ENCODE assay signal across 9 cellular contexts in genomic region chr9:111957856-111958631, GRCh38.
DNase-seq lines count a peak whose midpoint lies in the region; ATAC-seq and TF ChIP-seq lines count a peak whose summit lies in the region.
"Had no signal": no experiment of that assay in that cellular context is flagged by ENCODE, and none has a peak within 500 bp of the region (broad histone marks: within the 10 kb centered on the region; RNA-seq: fewer than 3 reads in every experiment).

No MANE protein-coding gene starts in this region.

- peaks cover 17% of the 10 kb centered on the region for H3K4me1 Mint-ChIP-seq in CD8-positive, alpha-beta T cell (ENCODE audit: low read depth)

- H3K27ac Mint-ChIP-seq in CD8-positive, alpha-beta T cell, result peak overlapping the region; percentile 24

- CTCF ChIA-PET in CD8-positive, alpha-beta T cell (lab: Charles Lee), result interaction anchor here (1.3 kb wide), 1 partner anchor 9 kb away, joined by 3 read pairs; no protein-coding TSS in a partner anchor

- TF ChIP-seq CTCF in CD8-positive, alpha-beta T cell (IDR thresholded peaks at IDR 0.05), result no peak
- no peak for TF ChIP-seq CTCF in left lung (IDR thresholded peaks at IDR 0.05)
- no peak for TF ChIP-seq CTCF in upper lobe of right lung (IDR thresholded peaks at IDR 0.05)

- peak; percentile 57 for ATAC-seq in CD8-positive, alpha-beta T cell
- ATAC-seq in GM21723 (IDR thresholded peaks at IDR 0.05; ENCODE audit: unreplicated experiment), result peak; percentile 52
- ATAC-seq in left lung, result peak; percentile 79
- peak; percentile 75 for ATAC-seq in upper lobe of right lung
- ATAC-seq in GM19397 (IDR thresholded peaks at IDR 0.05; ENCODE audit: unreplicated experiment), result no peak

- POLR2A ChIA-PET in CD8-positive, alpha-beta T cell (lab: Charles Lee), result no interaction called here

- H3K27me3 ChIP-seq in CD8-positive, alpha-beta T cell (ENCODE audit: insufficient read depth, low read length), result no peaks in the 10 kb centered on the region
- no peaks in the 10 kb centered on the region for H3K27me3 ChIP-seq in left lung
- H3K27me3 ChIP-seq in upper lobe of right lung, result no peaks in the 10 kb centered on the region

- H3K36me3 ChIP-seq in CD8-positive, alpha-beta T cell (ENCODE audit: insufficient read depth, low read length), result no peaks in the 10 kb centered on the region
- no peaks in the 10 kb centered on the region for H3K36me3 ChIP-seq in left lung
- no peaks in the 10 kb centered on the region for H3K36me3 ChIP-seq in upper lobe of right lung

- no peaks in the 10 kb centered on the region for H3K4me1 ChIP-seq in CD8-positive, alpha-beta T cell (ENCODE audit: insufficient read depth, low read length)
- H3K4me1 ChIP-seq in left lung, result peaks cover 0 to 38% of the 10 kb centered on the region in 2 donors
- H3K4me1 ChIP-seq in upper lobe of right lung, result peaks cover 14% of the 10 kb centered on the region

- intact Hi-C loops in CD8-positive, alpha-beta T cell (cut with DNase I, micrococcal nuclease), result no loop called here
- intact Hi-C loops in left lung (cut with DNase I), result no loop called here
- intact Hi-C loops in upper lobe of right lung (cut with DNase I), result no loop called here

- no peaks in the 10 kb centered on the region for H3K27me3 Mint-ChIP-seq in CD8-positive, alpha-beta T cell (ENCODE audit: low read depth)

- H3K27ac ChIP-seq in CD8-positive, alpha-beta T cell (ENCODE audit: low read depth, low read length), result no peak overlapping the region
- H3K27ac ChIP-seq in left lung (peak overlapping the region in 1 of 2 donors; percentile 76), upper lobe of right lung (peak overlapping the region; percentile 39)
- H3K27ac ChIP-seq: KMS-11 had no signal

- H3K36me3 Mint-ChIP-seq in CD8-positive, alpha-beta T cell, result no peaks in the 10 kb centered on the region

- H3K9me3 Mint-ChIP-seq in CD8-positive, alpha-beta T cell, result no peaks in the 10 kb centered on the region

- peak overlapping the region; percentile 66 for H3K4me3 Mint-ChIP-seq in CD8-positive, alpha-beta T cell

- no peak overlapping the region for H3K4me3 ChIP-seq in CD8-positive, alpha-beta T cell (ENCODE audit: low read depth, low read length)
- H3K4me3 ChIP-seq in left lung (no peak overlapping the region), upper lobe of right lung (peak overlapping the region; percentile 17)

- DNase-seq in CD8-positive, alpha-beta T cell, result peak in 4 of 7 experiments; percentile 3 to 56 (median 18)
- DNase-seq in NCI-H524 treated with DMSO at 0.1 percent for 48 hours (lab: John Stamatoyannopoulos, UW), result peak; percentile 97
- peak; percentile 88 for DNase-seq in amniotic stem cell (lab: John Stamatoyannopoulos, UW)
- no peak for DNase-seq in left lung
- DNase-seq in upper lobe of right lung, result no peak
- no peak for DNase-seq in NCI-H1105 (lab: John Stamatoyannopoulos, UW)

- H3K9me3 ChIP-seq in CD8-positive, alpha-beta T cell (ENCODE audit: low read length), result no peaks in the 10 kb centered on the region
- no peaks in the 10 kb centered on the region for H3K9me3 ChIP-seq in left lung
- H3K9me3 ChIP-seq in upper lobe of right lung, result no peaks in the 10 kb centered on the region

Comparison
In these comparisons a context has a peak if more than half of its experiments do, and no peak if none do; other contexts are left out.
1. DNase-seq: peak in CD8-positive, alpha-beta T cell (4 of 7), NCI-H524 treated with DMSO at 0.1 percent for 48 hours (single experiment) and amniotic stem cell (single experiment); none in left lung (0 of 2), upper lobe of right lung (single experiment) and NCI-H1105 (single experiment).